ENCODE assay signal across 18 cellular contexts in genomic region chr16:57066625-57067024, GRCh38. TPM values are rescaled to one million over a fixed set of nuclear protein-coding genes. Genes with fewer than 3 reads are reported as not detected.
DNase-seq lines count a peak whose midpoint lies in the region; ATAC-seq and TF ChIP-seq lines count a peak whose summit lies in the region.
"Had no signal": no experiment of that assay in that cellular context is flagged by ENCODE, and none has a peak within 500 bp of the region (broad histone marks: within the 10 kb centered on the region; RNA-seq: fewer than 3 reads in every experiment).

No MANE protein-coding gene starts in this region.

- peaks cover 12% of the 10 kb centered on the region for H3K36me3 Mint-ChIP-seq in activated naive CD4-positive, alpha-beta T cell treated with anti-CD3 and anti-CD28 coated beads, Interleukin-2, amount 50 U/mL, for 24 hours
- peaks cover 3% of the 10 kb centered on the region for H3K36me3 Mint-ChIP-seq in activated naive CD8-positive, alpha-beta T cell
- peaks cover 63 to 72% of the 10 kb centered on the region in 2 donors for H3K36me3 Mint-ChIP-seq in stimulated activated naive B cell treated with anti-CD40 and anti-IgM and Interleukin-4, amounts not matched to agents 10 μg/mL and 1 μg/mL and 100 μg/mL, for 72 hours

- H3K27me3 ChIP-seq in dorsolateral prefrontal cortex: no peaks in the 10 kb centered on the region
- no peaks in the 10 kb centered on the region for H3K27me3 ChIP-seq in thyroid gland
- H3K27me3 ChIP-seq: esophagus muscularis mucosa, gastroesophageal sphincter had no signal

- H3K4me3 ChIP-seq in dorsolateral prefrontal cortex (no peak overlapping the region), thyroid gland (replicated peaks in 1 of 3) (no peak overlapping the region)
- H3K4me3 ChIP-seq: esophagus muscularis mucosa, gastroesophageal sphincter, lower lobe of right lung had no signal

- H3K27ac ChIP-seq in dorsolateral prefrontal cortex: no peak overlapping the region
- no peak overlapping the region for H3K27ac ChIP-seq in thyroid gland
- H3K27ac ChIP-seq: esophagus muscularis mucosa, gastroesophageal sphincter, lower lobe of right lung had no signal

- peak; percentile 53 for ATAC-seq in HG02623 (IDR thresholded peaks at IDR 0.05; ENCODE audit: unreplicated experiment)
- ATAC-seq in stimulated activated naive B cell treated with anti-CD40 and anti-IgM and Interleukin-4, amounts not matched to agents 10 μg/mL and 1 μg/mL and 100 μg/mL, for 72 hours (replicated peaks): peak; percentile 86 to 87
- ATAC-seq: gastroesophageal sphincter, lower lobe of right lung had no signal

- no peaks in the 10 kb centered on the region for H3K9me3 ChIP-seq in thyroid gland
- H3K9me3 ChIP-seq: esophagus muscularis mucosa, gastroesophageal sphincter, lower lobe of right lung had no signal

- H3K36me3 ChIP-seq in thyroid gland: no peaks in the 10 kb centered on the region

- no peaks in the 10 kb centered on the region for H3K9me3 Mint-ChIP-seq in activated naive CD4-positive, alpha-beta T cell treated with anti-CD3 and anti-CD28 coated beads, Interleukin-2, amount 50 U/mL, for 24 hours
- no peaks in the 10 kb centered on the region for H3K9me3 Mint-ChIP-seq in activated naive CD8-positive, alpha-beta T cell (ENCODE audit: low read depth)
- peaks cover 0 to 6% of the 10 kb centered on the region in 2 donors for H3K9me3 Mint-ChIP-seq in stimulated activated naive B cell treated with anti-CD40 and anti-IgM and Interleukin-4, amounts not matched to agents 10 μg/mL and 1 μg/mL and 100 μg/mL, for 72 hours

- TF ChIP-seq CTCF in dorsolateral prefrontal cortex (IDR thresholded peaks at IDR 0.05 in 54 of 56, conservative IDR thresholded peaks at IDR 0.05 in 2 of 56; ENCODE audit: low read depth in 1 of 56, partially characterized antibody in 56 of 56): no peak
- no peak for TF ChIP-seq CTCF in thyroid gland (IDR thresholded peaks at IDR 0.05)

- H3K4me3 Mint-ChIP-seq in activated naive CD4-positive, alpha-beta T cell treated with anti-CD3 and anti-CD28 coated beads, Interleukin-2, amount 50 U/mL, for 24 hours: no peak overlapping the region
- H3K4me3 Mint-ChIP-seq in activated naive CD8-positive, alpha-beta T cell: no peak overlapping the region
- H3K4me3 Mint-ChIP-seq in stimulated activated naive B cell treated with anti-CD40 and anti-IgM and Interleukin-4, amounts not matched to agents 10 μg/mL and 1 μg/mL and 100 μg/mL, for 72 hours: peak overlapping the region; percentile 42 to 50

- peak overlapping the region; percentile 72 for H3K27ac Mint-ChIP-seq in activated naive CD4-positive, alpha-beta T cell treated with anti-CD3 and anti-CD28 coated beads, Interleukin-2, amount 50 U/mL, for 24 hours
- H3K27ac Mint-ChIP-seq in activated naive CD8-positive, alpha-beta T cell: peak overlapping the region; percentile 66
- peak overlapping the region; percentile 83 for H3K27ac Mint-ChIP-seq in stimulated activated naive B cell treated with anti-CD40 and anti-IgM and Interleukin-4, amounts not matched to agents 10 μg/mL and 1 μg/mL and 100 μg/mL, for 72 hours

- no peaks in the 10 kb centered on the region for H3K27me3 Mint-ChIP-seq in activated naive CD4-positive, alpha-beta T cell treated with anti-CD3 and anti-CD28 coated beads, Interleukin-2, amount 50 U/mL, for 24 hours
- H3K27me3 Mint-ChIP-seq in activated naive CD8-positive, alpha-beta T cell: no peaks in the 10 kb centered on the region
- no peaks in the 10 kb centered on the region for H3K27me3 Mint-ChIP-seq in stimulated activated naive B cell treated with anti-CD40 and anti-IgM and Interleukin-4, amounts not matched to agents 10 μg/mL and 1 μg/mL and 100 μg/mL, for 72 hours

- 88 to 94% methylated on average over 4 of the region's 4 CpGs for WGBS in thyroid gland, 2 donors

- DNase-seq in activated naive CD4-positive, alpha-beta T cell treated with anti-CD3 and anti-CD28 coated beads, Interleukin-2, amount 50 U/mL, for 16 hours: no peak
- peak; percentile 38 for DNase-seq in stimulated activated naive B cell treated with anti-CD40 and anti-IgM and Interleukin-4, amounts not matched to agents 10 μg/mL and 1 μg/mL and 100 μg/mL, for 72 hours
- no peak for DNase-seq in dorsolateral prefrontal cortex
- DNase-seq in thyroid gland: no peak
- no peak for DNase-seq in KG1 (lab: John Stamatoyannopoulos, UW)
- DNase-seq: activated CD8-positive, alpha-beta memory T cell treated with anti-CD3 and anti-CD28 coated beads, Interleukin-2, amount 50 U/mL, for 48 hours; DND-41; effector memory CD4-positive, alpha-beta T cell; lower lobe of right lung; NCI-H1436; NCI-H2171; NCI-H524 treated with DMSO at 0.1 percent for 48 hours; Right ventricle myocardium superior had no signal

- peaks cover 19% of the 10 kb centered on the region for H3K4me1 Mint-ChIP-seq in activated naive CD4-positive, alpha-beta T cell treated with anti-CD3 and anti-CD28 coated beads, Interleukin-2, amount 50 U/mL, for 24 hours
- peaks cover 24% of the 10 kb centered on the region for H3K4me1 Mint-ChIP-seq in activated naive CD8-positive, alpha-beta T cell (ENCODE audit: low read depth)
- peaks cover 59 to 70% of the 10 kb centered on the region in 2 donors for H3K4me1 Mint-ChIP-seq in stimulated activated naive B cell treated with anti-CD40 and anti-IgM and Interleukin-4, amounts not matched to agents 10 μg/mL and 1 μg/mL and 100 μg/mL, for 72 hours

- H3K4me1 ChIP-seq in thyroid gland: peaks cover 0 to under 1% of the 10 kb centered on the region in 2 donors

- no peak for TF ChIP-seq POLR2A in thyroid gland (IDR thresholded peaks at IDR 0.05)

- intact Hi-C loops in dorsolateral prefrontal cortex (cut with DNase I) (no loop called here), thyroid gland (cut with DNase I) (no loop called here)

RNA-seq across cellular contexts. Expression of gene CPNE2, which starts 25.8 kb away (rescaled TPM):
- total RNA-seq in dorsolateral prefrontal cortex (100 to 1,000 TPM in 2 of 120 experiments, 10 to 100 TPM in 118; 18.1 to 151 (median 44.9) TPM), thyroid gland (10 to 100 TPM; 26.6 to 33.3 (median 29.2) TPM)

Comparison
In these comparisons a context has a peak if more than half of its experiments do, and no peak if none do; other contexts are left out.
1. H3K4me3 Mint-ChIP-seq: peak in stimulated activated naive B cell treated with anti-CD40 and anti-IgM and Interleukin-4, amounts not matched to agents 10 μg/mL and 1 μg/mL and 100 μg/mL, for 72 hours (2 of 2); none in activated naive CD4-positive, alpha-beta T cell treated with anti-CD3 and anti-CD28 coated beads, Interleukin-2, amount 50 U/mL, for 24 hours (single experiment) and activated naive CD8-positive, alpha-beta T cell (single experiment).
2. Peak in every context shown above with its lines, with median percentiles within 50 percentile points of each other: H3K27ac Mint-ChIP-seq.